Comparison of ENCODE assay signal across 1 cellular context in genomic region chr17:46982577-46982976, GRCh38.
TF ChIP-seq lines count a peak whose summit lies in the region.

No MANE protein-coding gene starts in this region.

TF ChIP-seq in HepG2, 621 proteins besides CTCF, POLR2A, EP300 and RAD21 (continued from another document and continues in another):
- TF ChIP-seq ZNF709 (CRISPR knock-in tag; IDR thresholded peaks at IDR 0.05) = no peak
- TF ChIP-seq SCMH1 (CRISPR knock-in tag; IDR thresholded peaks at IDR 0.05; ENCODE audit: borderline replicate concordance) = no peak
- 0 out of 2 replicates have a peak, but pooled peaks have one; percentile 18 for TF ChIP-seq DRAP1 (CRISPR knock-in tag; IDR thresholded peaks at IDR 0.05)
- no peak for TF ChIP-seq FOXA1 (IDR thresholded peaks at IDR 0.05)
- 0 out of 2 replicates have a peak, but pooled peaks have one; percentile 43 for TF ChIP-seq FOXA1 (CRISPR knock-in tag; IDR thresholded peaks at IDR 0.05)
- TF ChIP-seq PATZ1 (CRISPR knock-in tag; IDR thresholded peaks at IDR 0.05) = peak; percentile 96
- no peak for TF ChIP-seq ZNF572 (CRISPR knock-in tag; IDR thresholded peaks at IDR 0.05)
- 0 out of 2 replicates have a peak, but pooled peaks have one; percentile 21 for TF ChIP-seq MIER2 (CRISPR knock-in tag; IDR thresholded peaks at IDR 0.05)
- TF ChIP-seq DNMT1 (CRISPR knock-in tag; IDR thresholded peaks at IDR 0.05) = no peak
- peak; percentile 79 for TF ChIP-seq PAXIP1 (CRISPR knock-in tag; conservative IDR thresholded peaks at IDR 0.05)
- no peak for TF ChIP-seq ZKSCAN8 (CRISPR knock-in tag; IDR thresholded peaks at IDR 0.05; ENCODE audit: borderline replicate concordance)
- 0 out of 2 replicates have a peak, but pooled peaks have one; percentile 34 for TF ChIP-seq ELF3 (CRISPR knock-in tag; IDR thresholded peaks at IDR 0.05)
- no peak for TF ChIP-seq AHR (CRISPR knock-in tag; IDR thresholded peaks at IDR 0.05)
- TF ChIP-seq KLF6 (CRISPR knock-in tag; IDR thresholded peaks at IDR 0.05) = no peak
- 0 out of 2 replicates have a peak, but pooled peaks have one; percentile 39 for TF ChIP-seq RARA (CRISPR knock-in tag; IDR thresholded peaks at IDR 0.05)
- peak; percentile 60; the same call in 1 of the 2 replicates for TF ChIP-seq ZBTB7B (CRISPR knock-in tag; IDR thresholded peaks at IDR 0.05)
- no peak for TF ChIP-seq ZNF691 (CRISPR knock-in tag; IDR thresholded peaks at IDR 0.05; ENCODE audit: borderline replicate concordance, low read depth)
- TF ChIP-seq RXRA (CRISPR knock-in tag; IDR thresholded peaks at IDR 0.05) = no peak
- TF ChIP-seq POGK (CRISPR knock-in tag; conservative IDR thresholded peaks at IDR 0.05) = no peak
- no peak for TF ChIP-seq MTERF4 (CRISPR knock-in tag; IDR thresholded peaks at IDR 0.05)
- no peak for TF ChIP-seq ZNF788 (CRISPR knock-in tag; IDR thresholded peaks at IDR 0.05; ENCODE audit: borderline replicate concordance)
- no peak for TF ChIP-seq RERE (CRISPR knock-in tag; IDR thresholded peaks at IDR 0.05; ENCODE audit: low read depth)
- no peak for TF ChIP-seq ZFP36 (IDR thresholded peaks at IDR 0.05; ENCODE audit: borderline replicate concordance, low read depth, low read length, partially characterized antibody)
- no peak for TF ChIP-seq SALL2 (CRISPR knock-in tag; IDR thresholded peaks at IDR 0.05)
- peak; percentile 56; the same call in 1 of the 2 replicates for TF ChIP-seq ZNF121 (CRISPR knock-in tag; IDR thresholded peaks at IDR 0.05)
- TF ChIP-seq PLRG1 (conservative IDR thresholded peaks at IDR 0.05) = no peak
- TF ChIP-seq NFE2L2 (IDR thresholded peaks at IDR 0.05; ENCODE audit: low read length) = no peak
- no peak for TF ChIP-seq ZBTB8A (CRISPR knock-in tag; IDR thresholded peaks at IDR 0.05; ENCODE audit: borderline replicate concordance, low read depth)
- TF ChIP-seq SNAI1 (CRISPR knock-in tag; IDR thresholded peaks at IDR 0.05; ENCODE audit: borderline replicate concordance) = no peak
- TF ChIP-seq KAT2B (IDR thresholded peaks at IDR 0.05; ENCODE audit: borderline replicate concordance, low read depth, low read length) = no peak
- no peak for TF ChIP-seq ZNF639 (CRISPR knock-in tag; conservative IDR thresholded peaks at IDR 0.05)
- no peak for TF ChIP-seq HINFP (CRISPR knock-in tag; IDR thresholded peaks at IDR 0.05; ENCODE audit: low read depth)
- 0 out of 2 replicates have a peak, but pooled peaks have one; percentile 15 for TF ChIP-seq ARID4A (CRISPR knock-in tag; IDR thresholded peaks at IDR 0.05; ENCODE audit: borderline replicate concordance)
